16 cellular contexts compared by ENCODE assay signal in the genomic region with DNA sequence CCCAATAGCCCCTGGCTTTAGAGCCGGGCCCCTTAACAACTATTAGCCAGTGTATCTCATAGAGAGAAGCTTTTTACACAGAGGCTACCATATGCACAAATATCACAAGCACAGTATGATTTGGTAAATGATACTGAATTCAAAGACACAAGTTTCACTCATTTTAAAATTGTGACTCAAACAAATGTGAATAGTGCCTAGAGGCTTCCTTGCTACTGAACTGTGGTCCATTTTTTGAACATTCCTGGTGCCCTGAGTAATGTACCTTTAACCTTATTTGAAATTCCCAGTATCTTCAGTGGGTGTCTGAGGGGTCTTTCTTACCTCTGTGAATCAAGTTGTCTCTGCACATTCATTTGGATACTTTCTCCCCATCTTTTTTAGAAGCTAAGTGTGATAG.
DNase-seq lines count a peak whose midpoint lies in the region; ATAC-seq and TF ChIP-seq lines count a peak whose summit lies in the region.
"Had no signal": no experiment of that assay in that cellular context is flagged by ENCODE, and none has a peak within 500 bp of the region (broad histone marks: within the 10 kb centered on the region; RNA-seq: fewer than 3 reads in every experiment).

No MANE protein-coding gene starts in this region.

- H4K91ac ChIP-seq in trophoblast cell (ENCODE audit: low read depth, low read length) = no peak overlapping the region

- no peak overlapping the region for H3K18ac ChIP-seq in trophoblast cell (ENCODE audit: low read length)

- H2BK120ac ChIP-seq in trophoblast cell (ENCODE audit: insufficient read depth, low read length, poor library complexity) = no peak overlapping the region

- peaks cover 85% of the 10 kb centered on the region for H3K4me1 Mint-ChIP-seq in activated CD4-positive, alpha-beta T cell treated with anti-CD3 and anti-CD28 coated beads for 36 hours

- H4K8ac ChIP-seq in trophoblast cell (ENCODE audit: low read depth, low read length) = peak overlapping the region; percentile 39

- no peak overlapping the region for H3K9ac ChIP-seq in trophoblast cell (ENCODE audit: low read length)

- H3K36me3 ChIP-seq in brain microvascular endothelial cell (replicated peaks) (no peaks in the 10 kb centered on the region), trophoblast cell (ENCODE audit: control insufficient read depth in 1 of 2, insufficient read depth in 2 of 2, low read length in 2 of 2) (peaks cover 0 to under 1% of the 10 kb centered on the region in 2 experiments)
- H3K36me3 ChIP-seq: esophagus squamous epithelium, heart left ventricle had no signal

- peaks cover 2% of the 10 kb centered on the region for H3K9me3 Mint-ChIP-seq in activated CD4-positive, alpha-beta T cell treated with anti-CD3 and anti-CD28 coated beads for 36 hours (ENCODE audit: low read depth)
- H3K9me3 Mint-ChIP-seq: immature natural killer cell had no signal

- H3K79me2 ChIP-seq in trophoblast cell (ENCODE audit: control insufficient read depth, insufficient read depth, low read length, poor library complexity) = no peaks in the 10 kb centered on the region

- CTCF ChIA-PET in activated CD4-positive, alpha-beta T cell treated with anti-CD3 and anti-CD28 coated beads for 36 hours (lab: Charles Lee) = interaction anchor here (0.8 to 1.8 kb wide), 4 partner anchors 10 to 352 kb away, joined by 3 to 11 read pairs (median 4); a partner anchor contains a TSS

- no peak overlapping the region for H3K14ac ChIP-seq in trophoblast cell (ENCODE audit: low read length)

- no peak for TF ChIP-seq CTCF in brain microvascular endothelial cell (IDR thresholded peaks at IDR 0.05; ENCODE audit: low read depth, low read length, missing control alignments)

- no peak overlapping the region for H3K4me3 Mint-ChIP-seq in activated CD4-positive, alpha-beta T cell treated with anti-CD3 and anti-CD28 coated beads for 36 hours

- POLR2A ChIA-PET in activated CD4-positive, alpha-beta T cell treated with anti-CD3 and anti-CD28 coated beads for 36 hours (lab: Charles Lee) = interaction anchor here (0.6 to 1.9 kb wide), 5 partner anchors 11 to 146 kb away, joined by 3 to 9 read pairs (median 4); no protein-coding TSS in a partner anchor

- no peak overlapping the region for H2AK5ac ChIP-seq in trophoblast cell (ENCODE audit: low read length)

- no peak overlapping the region for H3K4me3 ChIP-seq in brain microvascular endothelial cell (ENCODE audit: low read depth, low read length)
- H3K4me3 ChIP-seq in trophoblast cell (ENCODE audit: low read depth, low read length) = no peak overlapping the region
- H3K4me3 ChIP-seq: esophagus squamous epithelium, heart left ventricle had no signal

- in situ Hi-C loops in brain microvascular endothelial cell (cut with HindIII; ENCODE audit: low pct_ligation_motif_present, low sequenced_read_pairs) = no loop called here

- H2BK12ac ChIP-seq in trophoblast cell (ENCODE audit: low read length) = no peak overlapping the region

- peaks cover 7% of the 10 kb centered on the region for H3K79me1 ChIP-seq in trophoblast cell (ENCODE audit: low read length)

- H4K12ac ChIP-seq in trophoblast cell (ENCODE audit: low read depth, low read length) = no peak overlapping the region

- DNase-seq in activated CD4-positive, alpha-beta T cell treated with anti-CD3 and anti-CD28 coated beads for 36 hours = no peak
- no peak for DNase-seq in activated CD4-positive, alpha-beta T cell treated with anti-CD3 and anti-CD28 coated beads, Interleukin-2, amount 50 U/mL, for 1 hour
- DNase-seq in M059J (ENCODE audit: low read depth) (peak; percentile 56), brain microvascular endothelial cell (no peak), trophoblast cell (peak; percentile 12 to 81), DMS114 treated with DMSO at 0.1 percent for 48 hours (lab: John Stamatoyannopoulos, UW; ENCODE audit: unreplicated experiment) (no peak), GOT3 (lab: John Stamatoyannopoulos, UW) (no peak), NCI-H1105 (lab: John Stamatoyannopoulos, UW) (no peak)
- DNase-seq: 8988T, caudate nucleus, esophagus squamous epithelium, heart left ventricle, immature natural killer cell, NCI-H1417, NCI-H69, T-helper 9 cell had no signal

- peaks cover 23% of the 10 kb centered on the region for H3K36me3 Mint-ChIP-seq in activated CD4-positive, alpha-beta T cell treated with anti-CD3 and anti-CD28 coated beads for 36 hours (ENCODE audit: low read depth)

- no peak overlapping the region for H3K4me2 ChIP-seq in trophoblast cell (ENCODE audit: low read length)

- H2AFZ ChIP-seq in trophoblast cell (ENCODE audit: insufficient read depth, low read length, poor library complexity) = no peak overlapping the region

- H3K27me3 Mint-ChIP-seq in activated CD4-positive, alpha-beta T cell treated with anti-CD3 and anti-CD28 coated beads for 36 hours = no peaks in the 10 kb centered on the region

- H3K4ac ChIP-seq in trophoblast cell (ENCODE audit: low read depth, low read length) = no peak overlapping the region

- peaks cover 7 to 11% of the 10 kb centered on the region in 2 experiments for H3K4me1 ChIP-seq in trophoblast cell (ENCODE audit: control insufficient read depth in 1 of 2, insufficient read depth in 2 of 2, low read length in 2 of 2)

- no CpG with 5 or more reads among the region's 1 CpG for WGBS in trophoblast cell (ENCODE audit: extremely low coverage, insufficient coverage, insufficient read length)

- H3K27ac ChIP-seq in brain microvascular endothelial cell (peak overlapping the region; percentile 75), trophoblast cell (ENCODE audit: low read depth, low read length) (peak overlapping the region; percentile 33)
- H3K27ac ChIP-seq: esophagus squamous epithelium had no signal

- intact Hi-C loops in activated CD4-positive, alpha-beta T cell treated with anti-CD3 and anti-CD28 coated beads for 36 hours (cut with DNase I, micrococcal nuclease) = loop anchor here (1.0 to 5.0 kb wide), 2 partner anchors 125 to 175 kb away; no protein-coding TSS in a partner anchor

- ATAC-seq in activated CD4-positive, alpha-beta T cell treated with anti-CD3 and anti-CD28 coated beads for 36 hours = peak; percentile 33
- ATAC-seq: heart left ventricle had no signal

- peak overlapping the region; percentile 78 for H2BK5ac ChIP-seq in trophoblast cell (ENCODE audit: low read depth, low read length, poor library complexity)

- no peaks in the 10 kb centered on the region for H3K9me3 ChIP-seq in trophoblast cell (ENCODE audit: insufficient read depth, low read depth, low read length)
- H3K9me3 ChIP-seq: esophagus squamous epithelium, heart left ventricle had no signal

- H3K27me3 ChIP-seq in brain microvascular endothelial cell (replicated peaks) (no peaks in the 10 kb centered on the region), trophoblast cell (ENCODE audit: insufficient read depth, low read length) (no peaks in the 10 kb centered on the region)
- H3K27me3 ChIP-seq: esophagus squamous epithelium, heart left ventricle had no signal

- H3K23ac ChIP-seq in trophoblast cell (ENCODE audit: low read length) = no peak overlapping the region

- H3K27ac Mint-ChIP-seq in activated CD4-positive, alpha-beta T cell treated with anti-CD3 and anti-CD28 coated beads for 36 hours = peak overlapping the region; percentile 68

Comparison
In these comparisons a context has a peak if more than half of its experiments do, and no peak if none do; other contexts are left out.
1. DNase-seq: peak in M059J (single experiment) and trophoblast cell (2 of 2); none in activated CD4-positive, alpha-beta T cell treated with anti-CD3 and anti-CD28 coated beads for 36 hours (single experiment), activated CD4-positive, alpha-beta T cell treated with anti-CD3 and anti-CD28 coated beads, Interleukin-2, amount 50 U/mL, for 1 hour (single experiment), brain microvascular endothelial cell (single experiment), DMS114 treated with DMSO at 0.1 percent for 48 hours (single experiment), GOT3 (single experiment) and NCI-H1105 (single experiment).